In genomic region chr7:139230774-139231512, GRCh38 we compare ENCODE assay signal across 1 cellular context.
TF ChIP-seq lines count a peak whose summit lies in the region.

UBN2 (plus strand) TSS chr7:139231237; CDS start chr7:139231485, 248 bp downstream.

TF ChIP-seq in HepG2, 621 proteins besides CTCF, POLR2A, EP300 and RAD21 (continued from another document and continues in another):
- TF ChIP-seq THAP8 (CRISPR knock-in tag; IDR thresholded peaks at IDR 0.05; ENCODE audit: borderline replicate concordance) (no peak), ZNF775 (CRISPR knock-in tag; IDR thresholded peaks at IDR 0.05; ENCODE audit: borderline replicate concordance) (no peak), ZNF614 (CRISPR knock-in tag; IDR thresholded peaks at IDR 0.05; ENCODE audit: borderline replicate concordance) (no peak; the same call in none of the 2 replicates), SALL2 (CRISPR knock-in tag; IDR thresholded peaks at IDR 0.05) (peak; percentile 73), HMG20B (CRISPR knock-in tag; conservative IDR thresholded peaks at IDR 0.05) (no peak), POGK (CRISPR knock-in tag; conservative IDR thresholded peaks at IDR 0.05) (peak; percentile 76), FOSL1 (CRISPR knock-in tag; IDR thresholded peaks at IDR 0.05; ENCODE audit: borderline replicate concordance) (peak; percentile 12; the same call in 1 of the 2 replicates), TCF12 (IDR thresholded peaks at IDR 0.05) (no peak), TCF12 (CRISPR knock-in tag; IDR thresholded peaks at IDR 0.05) (no peak), SOX6 (IDR thresholded peaks at IDR 0.05) (no peak), SOX6 (CRISPR knock-in tag; IDR thresholded peaks at IDR 0.05) (peak; percentile 58), MAFF (IDR thresholded peaks at IDR 0.05; ENCODE audit: low read depth, low read length) (no peak), TRAFD1 (CRISPR knock-in tag; IDR thresholded peaks at IDR 0.05; ENCODE audit: borderline replicate concordance) (no peak), GATAD1 (CRISPR knock-in tag; IDR thresholded peaks at IDR 0.05) (peak; percentile 93), PRDM4 (CRISPR knock-in tag; IDR thresholded peaks at IDR 0.05; ENCODE audit: borderline replicate concordance) (no peak), THRA (CRISPR knock-in tag; IDR thresholded peaks at IDR 0.05; ENCODE audit: borderline replicate concordance) (peak; percentile 34; the same call in 1 of the 2 replicates), ZNF839 (CRISPR knock-in tag; IDR thresholded peaks at IDR 0.05; ENCODE audit: borderline replicate concordance) (no peak), ZNF432 (CRISPR knock-in tag; IDR thresholded peaks at IDR 0.05; ENCODE audit: borderline replicate concordance) (no peak), ZNF318 (CRISPR knock-in tag; IDR thresholded peaks at IDR 0.05) (no peak), AKNA (CRISPR knock-in tag; IDR thresholded peaks at IDR 0.05; ENCODE audit: borderline replicate concordance) (no peak), ZNF788 (CRISPR knock-in tag; IDR thresholded peaks at IDR 0.05; ENCODE audit: borderline replicate concordance) (peak; percentile 54; the same call in 1 of the 2 replicates), ZNF530 (CRISPR knock-in tag; IDR thresholded peaks at IDR 0.05; ENCODE audit: low read depth) (no peak), HINFP (CRISPR knock-in tag; IDR thresholded peaks at IDR 0.05; ENCODE audit: low read depth) (peak; percentile 39; the same call in 1 of the 2 replicates), ATF7-NPFF (CRISPR knock-in tag; IDR thresholded peaks at IDR 0.05; ENCODE audit: low read depth) (peak; percentile 74), ZNF343 (CRISPR knock-in tag; IDR thresholded peaks at IDR 0.05) (peak; percentile 49; the same call in 1 of the 2 replicates), SMAD9 (CRISPR knock-in tag; IDR thresholded peaks at IDR 0.05) (no peak), ADNP (CRISPR knock-in tag; IDR thresholded peaks at IDR 0.05) (no peak), ZNF564 (CRISPR knock-in tag; IDR thresholded peaks at IDR 0.05) (peak; percentile 42; the same call in 1 of the 2 replicates), CHCHD3 (CRISPR knock-in tag; IDR thresholded peaks at IDR 0.05) (0 out of 2 replicates have a peak, but pooled peaks have one; percentile 22), ZSCAN9 (CRISPR knock-in tag; IDR thresholded peaks at IDR 0.05; ENCODE audit: borderline replicate concordance) (peak; percentile 74; the same call in 1 of the 2 replicates), ZFP41 (CRISPR knock-in tag; IDR thresholded peaks at IDR 0.05; ENCODE audit: borderline replicate concordance) (no peak), SCMH1 (CRISPR knock-in tag; IDR thresholded peaks at IDR 0.05; ENCODE audit: borderline replicate concordance) (no peak), MBD4 (IDR thresholded peaks at IDR 0.05; ENCODE audit: borderline replicate concordance, low read length) (no peak)
